ENCODE assay signal across 1 cellular context in genomic region chr12:9351136-9351535, GRCh38.
TF ChIP-seq lines count a peak whose summit lies in the region.

No MANE protein-coding gene starts in this region.

TF ChIP-seq in HepG2, 621 proteins besides CTCF, POLR2A, EP300 and RAD21 (continued from another document and continues in another):
- TF ChIP-seq RNF219 (CRISPR knock-in tag; IDR thresholded peaks at IDR 0.05) (no peak), ZNF557 (CRISPR knock-in tag; IDR thresholded peaks at IDR 0.05) (no peak), HMG20B (CRISPR knock-in tag; conservative IDR thresholded peaks at IDR 0.05) (peak; percentile 84), ZBTB40 (IDR thresholded peaks at IDR 0.05) (no peak), ZBTB40 (CRISPR knock-in tag; IDR thresholded peaks at IDR 0.05) (no peak), YEATS4 (CRISPR knock-in tag; IDR thresholded peaks at IDR 0.05; ENCODE audit: borderline replicate concordance) (no peak), ONECUT2 (CRISPR knock-in tag; IDR thresholded peaks at IDR 0.05) (no peak), ZNF776 (CRISPR knock-in tag; IDR thresholded peaks at IDR 0.05) (no peak), ZNF362 (CRISPR knock-in tag; IDR thresholded peaks at IDR 0.05; ENCODE audit: borderline replicate concordance) (no peak), MIER3 (CRISPR knock-in tag; IDR thresholded peaks at IDR 0.05; ENCODE audit: borderline replicate concordance) (no peak), KLF12 (CRISPR knock-in tag; IDR thresholded peaks at IDR 0.05; ENCODE audit: borderline replicate concordance) (no peak), ZNF713 (CRISPR knock-in tag; IDR thresholded peaks at IDR 0.05) (no peak), ZNF567 (CRISPR knock-in tag; IDR thresholded peaks at IDR 0.05; ENCODE audit: borderline replicate concordance) (no peak), AGO1 (IDR thresholded peaks at IDR 0.05; ENCODE audit: low read depth, low read length, poor library complexity, severe bottlenecking) (no peak), ZNF552 (CRISPR knock-in tag; IDR thresholded peaks at IDR 0.05; ENCODE audit: borderline replicate concordance) (no peak), PREB (CRISPR knock-in tag; IDR thresholded peaks at IDR 0.05) (no peak), ZNF142 (CRISPR knock-in tag; IDR thresholded peaks at IDR 0.05) (no peak)
- TF ChIP-seq, protein P1, sequence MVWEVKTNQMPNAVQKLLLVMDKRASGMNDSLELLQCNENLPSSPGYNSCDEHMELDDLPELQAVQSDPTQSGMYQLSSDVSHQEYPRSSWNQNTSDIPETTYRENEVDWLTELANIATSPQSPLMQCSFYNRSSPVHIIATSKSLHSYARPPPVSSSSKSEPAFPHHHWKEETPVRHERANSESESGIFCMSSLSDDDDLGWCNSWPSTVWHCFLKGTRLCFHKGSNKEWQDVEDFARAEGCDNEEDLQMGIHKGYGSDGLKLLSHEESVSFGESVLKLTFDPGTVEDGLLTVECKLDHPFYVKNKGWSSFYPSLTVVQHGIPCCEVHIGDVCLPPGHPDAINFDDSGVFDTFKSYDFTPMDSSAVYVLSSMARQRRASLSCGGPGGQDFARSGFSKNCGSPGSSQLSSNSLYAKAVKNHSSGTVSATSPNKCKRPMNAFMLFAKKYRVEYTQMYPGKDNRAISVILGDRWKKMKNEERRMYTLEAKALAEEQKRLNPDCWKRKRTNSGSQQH (CRISPR knock-in tag; IDR thresholded peaks at IDR 0.05; ENCODE audit: low read depth), result no peak
- TF ChIP-seq, protein P2, sequence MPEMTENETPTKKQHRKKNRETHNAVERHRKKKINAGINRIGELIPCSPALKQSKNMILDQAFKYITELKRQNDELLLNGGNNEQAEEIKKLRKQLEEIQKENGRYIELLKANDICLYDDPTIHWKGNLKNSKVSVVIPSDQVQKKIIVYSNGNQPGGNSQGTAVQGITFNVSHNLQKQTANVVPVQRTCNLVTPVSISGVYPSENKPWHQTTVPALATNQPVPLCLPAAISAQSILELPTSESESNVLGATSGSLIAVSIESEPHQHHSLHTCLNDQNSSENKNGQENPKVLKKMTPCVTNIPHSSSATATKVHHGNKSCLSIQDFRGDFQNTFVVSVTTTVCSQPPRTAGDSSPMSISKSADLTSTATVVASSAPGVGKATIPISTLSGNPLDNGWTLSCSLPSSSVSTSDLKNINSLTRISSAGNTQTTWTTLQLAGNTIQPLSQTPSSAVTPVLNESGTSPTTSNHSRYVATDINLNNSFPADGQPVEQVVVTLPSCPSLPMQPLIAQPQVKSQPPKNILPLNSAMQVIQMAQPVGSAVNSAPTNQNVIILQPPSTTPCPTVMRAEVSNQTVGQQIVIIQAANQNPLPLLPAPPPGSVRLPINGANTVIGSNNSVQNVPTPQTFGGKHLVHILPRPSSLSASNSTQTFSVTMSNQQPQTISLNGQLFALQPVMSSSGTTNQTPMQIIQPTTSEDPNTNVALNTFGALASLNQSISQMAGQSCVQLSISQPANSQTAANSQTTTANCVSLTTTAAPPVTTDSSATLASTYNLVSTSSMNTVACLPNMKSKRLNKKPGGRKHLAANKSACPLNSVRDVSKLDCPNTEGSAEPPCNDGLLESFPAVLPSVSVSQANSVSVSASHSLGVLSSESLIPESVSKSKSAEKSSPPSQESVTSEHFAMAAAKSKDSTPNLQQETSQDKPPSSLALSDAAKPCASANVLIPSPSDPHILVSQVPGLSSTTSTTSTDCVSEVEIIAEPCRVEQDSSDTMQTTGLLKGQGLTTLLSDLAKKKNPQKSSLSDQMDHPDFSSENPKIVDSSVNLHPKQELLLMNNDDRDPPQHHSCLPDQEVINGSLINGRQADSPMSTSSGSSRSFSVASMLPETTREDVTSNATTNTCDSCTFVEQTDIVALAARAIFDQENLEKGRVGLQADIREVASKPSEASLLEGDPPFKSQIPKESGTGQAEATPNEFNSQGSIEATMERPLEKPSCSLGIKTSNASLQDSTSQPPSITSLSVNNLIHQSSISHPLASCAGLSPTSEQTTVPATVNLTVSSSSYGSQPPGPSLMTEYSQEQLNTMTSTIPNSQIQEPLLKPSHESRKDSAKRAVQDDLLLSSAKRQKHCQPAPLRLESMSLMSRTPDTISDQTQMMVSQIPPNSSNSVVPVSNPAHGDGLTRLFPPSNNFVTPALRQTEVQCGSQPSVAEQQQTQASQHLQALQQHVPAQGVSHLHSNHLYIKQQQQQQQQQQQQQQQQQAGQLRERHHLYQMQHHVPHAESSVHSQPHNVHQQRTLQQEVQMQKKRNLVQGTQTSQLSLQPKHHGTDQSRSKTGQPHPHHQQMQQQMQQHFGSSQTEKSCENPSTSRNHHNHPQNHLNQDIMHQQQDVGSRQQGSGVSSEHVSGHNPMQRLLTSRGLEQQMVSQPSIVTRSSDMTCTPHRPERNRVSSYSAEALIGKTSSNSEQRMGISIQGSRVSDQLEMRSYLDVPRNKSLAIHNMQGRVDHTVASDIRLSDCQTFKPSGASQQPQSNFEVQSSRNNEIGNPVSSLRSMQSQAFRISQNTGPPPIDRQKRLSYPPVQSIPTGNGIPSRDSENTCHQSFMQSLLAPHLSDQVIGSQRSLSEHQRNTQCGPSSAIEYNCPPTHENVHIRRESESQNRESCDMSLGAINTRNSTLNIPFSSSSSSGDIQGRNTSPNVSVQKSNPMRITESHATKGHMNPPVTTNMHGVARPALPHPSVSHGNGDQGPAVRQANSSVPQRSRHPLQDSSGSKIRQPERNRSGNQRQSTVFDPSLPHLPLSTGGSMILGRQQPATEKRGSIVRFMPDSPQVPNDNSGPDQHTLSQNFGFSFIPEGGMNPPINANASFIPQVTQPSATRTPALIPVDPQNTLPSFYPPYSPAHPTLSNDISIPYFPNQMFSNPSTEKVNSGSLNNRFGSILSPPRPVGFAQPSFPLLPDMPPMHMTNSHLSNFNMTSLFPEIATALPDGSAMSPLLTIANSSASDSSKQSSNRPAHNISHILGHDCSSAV (CRISPR knock-in tag; IDR thresholded peaks at IDR 0.05; ENCODE audit: borderline replicate concordance), result no peak
